Comparison of ENCODE assay signal across 1 cellular context in the genomic region with DNA sequence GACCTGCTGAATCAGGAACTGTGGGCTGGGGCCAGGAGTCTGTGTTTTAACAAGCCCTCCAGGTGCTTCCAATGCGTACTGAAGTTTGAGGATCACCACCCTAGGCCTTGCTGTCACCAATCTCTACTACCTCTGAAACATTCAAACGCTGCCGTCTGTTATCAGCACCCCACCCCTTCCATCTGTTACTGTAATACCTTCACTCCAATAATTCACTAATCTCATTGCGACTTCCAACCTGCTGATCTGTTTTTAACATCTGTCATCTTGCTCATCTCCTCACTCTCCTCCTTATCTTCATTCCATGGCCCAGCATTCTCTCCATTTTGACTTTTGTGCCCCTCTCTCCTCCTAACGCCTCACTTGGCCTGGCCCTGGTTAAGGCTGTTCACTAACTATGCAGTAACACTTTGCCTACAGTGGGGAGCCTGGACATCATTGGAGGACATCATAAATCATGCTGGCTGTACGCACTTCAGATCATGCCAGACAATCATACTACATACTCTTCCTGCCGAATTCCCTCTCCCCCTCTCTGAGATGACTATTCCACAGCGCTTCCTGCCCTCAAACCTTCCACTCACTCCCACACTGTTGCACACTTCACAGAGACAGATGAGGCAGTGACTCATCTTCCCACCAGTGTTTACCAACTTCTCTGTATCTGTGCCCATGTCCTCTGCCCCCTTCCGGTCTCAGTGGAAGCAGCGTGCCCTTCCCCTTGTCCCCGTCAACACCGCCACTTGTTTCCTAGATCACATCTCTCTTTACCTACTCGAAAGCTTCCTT.
TF ChIP-seq lines count a peak whose summit lies in the region.

No MANE protein-coding gene starts in this region.

TF ChIP-seq in K562, 482 proteins besides CTCF, POLR2A, EP300 and RAD21 (continued from another document and continues in another):
- TF ChIP-seq AFF4 (CRISPR knock-in tag; IDR thresholded peaks at IDR 0.05) (peak; percentile 84), CTCFL (IDR thresholded peaks at IDR 0.05; ENCODE audit: borderline replicate concordance, insufficient read depth, low read depth, low read length, poor library complexity, severe bottlenecking) (peak; percentile 57), RBM39 (optimal IDR thresholded peaks at IDR 0.05; ENCODE audit: low read depth, low read length) (no peak), TRIM28 (IDR thresholded peaks at IDR 0.05) (0 out of 2 replicates have a peak, but pooled peaks have one; percentile 56), CAMTA2 (CRISPR knock-in tag; conservative IDR thresholded peaks at IDR 0.05) (no peak), ATF3 (IDR thresholded peaks at IDR 0.05) (peak; percentile 94), ATF3 (CRISPR knock-in tag; conservative IDR thresholded peaks at IDR 0.05) (0 out of 2 replicates have a peak, but pooled peaks have one; percentile 38), PHF21A (IDR thresholded peaks at IDR 0.05; ENCODE audit: borderline replicate concordance, low read depth) (no peak), PHTF2 (CRISPR knock-in tag; IDR thresholded peaks at IDR 0.05) (no peak), KAT8 (IDR thresholded peaks at IDR 0.05; ENCODE audit: low read depth) (peak; percentile 12; the same call in 1 of the 2 replicates), ATF7 (IDR thresholded peaks at IDR 0.05) (peak; percentile 77), NCOA4 (IDR thresholded peaks at IDR 0.05; ENCODE audit: partially characterized antibody) (peak; percentile 37), MGA (IDR thresholded peaks at IDR 0.05) (peak; percentile 24), MXI1 (IDR thresholded peaks at IDR 0.05; ENCODE audit: low read depth, low read length) (peak; percentile 50; the same call in 1 of the 2 replicates), STAT5A (IDR thresholded peaks at IDR 0.05; ENCODE audit: borderline replicate concordance, low read length) (peak; percentile 95), ARID4B (CRISPR knock-in tag; IDR thresholded peaks at IDR 0.05) (no peak), ZNF184 (CRISPR knock-in tag; IDR thresholded peaks at IDR 0.05) (no peak), SRSF1 (IDR thresholded peaks at IDR 0.05; ENCODE audit: low read depth, low read length) (no peak), CHCHD3 (CRISPR knock-in tag; IDR thresholded peaks at IDR 0.05) (no peak), HCFC1 (IDR thresholded peaks at IDR 0.05; ENCODE audit: low read depth, low read length) (no peak; the same call in 1 of the 2 replicates)
- TF ChIP-seq, protein P1, sequence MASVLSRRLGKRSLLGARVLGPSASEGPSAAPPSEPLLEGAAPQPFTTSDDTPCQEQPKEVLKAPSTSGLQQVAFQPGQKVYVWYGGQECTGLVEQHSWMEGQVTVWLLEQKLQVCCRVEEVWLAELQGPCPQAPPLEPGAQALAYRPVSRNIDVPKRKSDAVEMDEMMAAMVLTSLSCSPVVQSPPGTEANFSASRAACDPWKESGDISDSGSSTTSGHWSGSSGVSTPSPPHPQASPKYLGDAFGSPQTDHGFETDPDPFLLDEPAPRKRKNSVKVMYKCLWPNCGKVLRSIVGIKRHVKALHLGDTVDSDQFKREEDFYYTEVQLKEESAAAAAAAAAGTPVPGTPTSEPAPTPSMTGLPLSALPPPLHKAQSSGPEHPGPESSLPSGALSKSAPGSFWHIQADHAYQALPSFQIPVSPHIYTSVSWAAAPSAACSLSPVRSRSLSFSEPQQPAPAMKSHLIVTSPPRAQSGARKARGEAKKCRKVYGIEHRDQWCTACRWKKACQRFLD (CRISPR knock-in tag; IDR thresholded peaks at IDR 0.05), result peak; percentile 91
- TF ChIP-seq, protein P2, sequence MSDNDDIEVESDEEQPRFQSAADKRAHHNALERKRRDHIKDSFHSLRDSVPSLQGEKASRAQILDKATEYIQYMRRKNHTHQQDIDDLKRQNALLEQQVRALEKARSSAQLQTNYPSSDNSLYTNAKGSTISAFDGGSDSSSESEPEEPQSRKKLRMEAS (CRISPR knock-in tag; IDR thresholded peaks at IDR 0.05), result peak; percentile 40; the same call in 1 of the 2 replicates
